10 cellular contexts compared by ENCODE assay signal in the genomic region with DNA sequence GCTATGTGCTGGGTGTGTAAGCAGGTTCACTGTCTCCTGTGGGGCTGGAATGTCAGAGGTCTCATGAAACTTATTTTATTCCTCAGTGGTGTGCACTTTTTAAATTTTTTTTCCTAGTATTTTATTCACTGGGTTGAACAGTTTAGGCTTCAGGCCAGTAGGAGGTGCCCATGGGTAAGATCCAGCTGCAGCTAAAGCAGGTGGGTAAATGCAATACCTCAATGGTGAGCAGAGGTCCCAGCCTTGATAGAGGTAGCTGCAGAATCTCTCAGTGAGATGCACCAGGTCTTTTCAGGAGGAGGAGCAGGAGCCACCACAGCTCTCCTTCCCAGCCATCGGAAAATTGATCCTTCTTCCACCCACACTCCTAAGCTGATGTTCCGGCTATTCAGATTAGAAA. TPM values are rescaled to one million over a fixed set of nuclear protein-coding genes. Genes with fewer than 3 reads are reported as not detected.
DNase-seq lines count a peak whose midpoint lies in the region; ATAC-seq and TF ChIP-seq lines count a peak whose summit lies in the region.
"Had no signal": no experiment of that assay in that cellular context is flagged by ENCODE, and none has a peak within 500 bp of the region (broad histone marks: within the 10 kb centered on the region; RNA-seq: fewer than 3 reads in every experiment).

No MANE protein-coding gene starts in this region.

- peaks cover 2% of the 10 kb centered on the region for H3K27me3 Mint-ChIP-seq in activated naive CD4-positive, alpha-beta T cell treated with anti-CD3 and anti-CD28 coated beads for 36 hours (ENCODE audit: low read depth)

- no peak overlapping the region for H3K27ac Mint-ChIP-seq in activated naive CD4-positive, alpha-beta T cell treated with anti-CD3 and anti-CD28 coated beads for 36 hours
- H3K27ac Mint-ChIP-seq: activated naive CD8-positive, alpha-beta T cell had no signal

- no peak overlapping the region for H3K4me3 ChIP-seq in LNCaP clone FGC (ENCODE audit: low read depth, low read length)
- H3K4me3 ChIP-seq in neuronal stem cell (ENCODE audit: low read length in 2 of 2), result no peak overlapping the region

- CTCF ChIA-PET in activated naive CD4-positive, alpha-beta T cell treated with anti-CD3 and anti-CD28 coated beads for 36 hours (lab: Charles Lee), result interaction anchor here (1.4 to 1.7 kb wide), 3 partner anchors 182 to 278 kb away, joined by 3 to 9 read pairs (median 5); no protein-coding TSS in a partner anchor

- no peak overlapping the region for H4K8ac ChIP-seq in neuronal stem cell (ENCODE audit: low read depth, low read length)

- no peaks in the 10 kb centered on the region for H3K36me3 ChIP-seq in neuronal stem cell (replicated peaks in 1 of 2; ENCODE audit: control insufficient read depth in 2 of 2, insufficient read depth in 2 of 2, low read length in 2 of 2)

- peaks cover 0 to 1% of the 10 kb centered on the region in 2 donors for H3K4me1 ChIP-seq in neuronal stem cell (ENCODE audit: control insufficient read depth in 2 of 2, insufficient read depth in 1 of 2, low read depth in 1 of 2, low read length in 2 of 2)

- no peak overlapping the region for H2AFZ ChIP-seq in neuronal stem cell (ENCODE audit: low read length)

- no peak for DNase-seq in LNCaP clone FGC (ENCODE audit: low read depth)
- DNase-seq in activated naive CD4-positive, alpha-beta T cell treated with anti-CD3 and anti-CD28 coated beads for 36 hours, result peak; percentile 47
- DNase-seq in stimulated activated CD4-positive, alpha-beta T cell treated with anti-CD3 and anti-CD28 coated beads, Interleukin-15, amount 100 ng/mL, for 24 hours, result peak; percentile 54
- DNase-seq in anterior cingulate cortex (lab: John Stamatoyannopoulos, UW), result no peak
- DNase-seq in COLO668 (lab: John Stamatoyannopoulos, UW; ENCODE audit: unreplicated experiment), result no peak
- no peak for DNase-seq in neuronal stem cell (ENCODE audit: low spot score)
- DNase-seq: NCI-H2029 treated with DMSO at 0.1 percent for 48 hours had no signal

- H3K27me3 ChIP-seq in neuronal stem cell (ENCODE audit: control insufficient read depth in 3 of 3, insufficient read depth in 3 of 3, low read depth in 1 of 3, low read length in 3 of 3), result no peaks in the 10 kb centered on the region

- no peak overlapping the region for H3K23ac ChIP-seq in neuronal stem cell (ENCODE audit: low read depth, low read length, poor library complexity)

- H3K9me3 Mint-ChIP-seq in activated naive CD4-positive, alpha-beta T cell treated with anti-CD3 and anti-CD28 coated beads for 36 hours, result no peaks in the 10 kb centered on the region

- H3K14ac ChIP-seq in neuronal stem cell (ENCODE audit: low read length), result no peak overlapping the region

- TF ChIP-seq CTCF in LNCaP clone FGC (IDR thresholded peaks at IDR 0.05; ENCODE audit: control insufficient read depth, extremely low read depth, insufficient read depth), result peak; percentile 53

- WGBS in neuronal stem cell (ENCODE audit: extremely low coverage in 2 of 2, insufficient read length in 2 of 2, insufficient replicate concordance in 1 of 2), 2 donors, result no CpG with 5 or more reads among the region's 2 CpGs

- H4K91ac ChIP-seq in neuronal stem cell (ENCODE audit: low read depth, low read length, poor library complexity), result no peak overlapping the region

- H2BK5ac ChIP-seq in neuronal stem cell (ENCODE audit: low read length), result no peak overlapping the region

- H2AK5ac ChIP-seq in neuronal stem cell (ENCODE audit: low read depth, low read length), result no peak overlapping the region

- H3K4me2 ChIP-seq in neuronal stem cell (ENCODE audit: insufficient read depth, low read length, poor library complexity, severe bottlenecking), result no peak overlapping the region

- H2BK12ac ChIP-seq in neuronal stem cell (ENCODE audit: low read length), result no peak overlapping the region

- no peaks in the 10 kb centered on the region for H3K9me3 ChIP-seq in neuronal stem cell (replicated peaks in 1 of 2; ENCODE audit: control insufficient read depth in 2 of 2, insufficient read depth in 1 of 2, low read depth in 1 of 2, low read length in 2 of 2)

- H2BK120ac ChIP-seq in neuronal stem cell (ENCODE audit: low read depth, low read length), result no peak overlapping the region

- intact Hi-C loops in activated naive CD4-positive, alpha-beta T cell treated with anti-CD3 and anti-CD28 coated beads for 36 hours (cut with micrococcal nuclease), result loop anchor here (1.0 to 2.0 kb wide), 2 partner anchors 205 to 279 kb away; no protein-coding TSS in a partner anchor

- H3K4me3 Mint-ChIP-seq in activated naive CD4-positive, alpha-beta T cell treated with anti-CD3 and anti-CD28 coated beads for 36 hours, result no peak overlapping the region
- H3K4me3 Mint-ChIP-seq: activated naive CD8-positive, alpha-beta T cell had no signal

- H3K18ac ChIP-seq in neuronal stem cell (ENCODE audit: low read length), result no peak overlapping the region

- no peak overlapping the region for H2BK15ac ChIP-seq in neuronal stem cell (ENCODE audit: low read length)

- H3K4ac ChIP-seq in neuronal stem cell (ENCODE audit: low read length), result no peak overlapping the region

- ATAC-seq in GM18868 (IDR thresholded peaks at IDR 0.05; ENCODE audit: unreplicated experiment) (peak; percentile 87), HG02678 (IDR thresholded peaks at IDR 0.05; ENCODE audit: unreplicated experiment) (no peak)

- no peaks in the 10 kb centered on the region for H3K4me1 Mint-ChIP-seq in activated naive CD4-positive, alpha-beta T cell treated with anti-CD3 and anti-CD28 coated beads for 36 hours (ENCODE audit: low read depth)

- no peak overlapping the region for H3K27ac ChIP-seq in neuronal stem cell (replicated peaks; ENCODE audit: low read length)

- H3K79me1 ChIP-seq in neuronal stem cell (ENCODE audit: low read depth, low read length), result no peaks in the 10 kb centered on the region

- no peaks in the 10 kb centered on the region for H3K36me3 Mint-ChIP-seq in activated naive CD4-positive, alpha-beta T cell treated with anti-CD3 and anti-CD28 coated beads for 36 hours (ENCODE audit: low read depth)
- H3K36me3 Mint-ChIP-seq: activated naive CD8-positive, alpha-beta T cell had no signal

- no peak overlapping the region for H3K9ac ChIP-seq in neuronal stem cell (ENCODE audit: low read depth, low read length, poor library complexity)

RNA-seq across cellular contexts. Expression of a gene that starts 12.6 kb away (rescaled TPM):
- total RNA-seq in activated naive CD4-positive, alpha-beta T cell treated with anti-CD3 and anti-CD28 coated beads for 36 hours, result not detected
- not detected for polyA plus RNA-seq in neuronal stem cell (2013, experiment 1 of 2)
- polyA plus RNA-seq in neuronal stem cell (2013, experiment 2 of 2), result not detected

RNA-seq across cellular contexts. Expression of a gene that starts 21.6 kb away (rescaled TPM):
- not detected for total RNA-seq in activated naive CD4-positive, alpha-beta T cell treated with anti-CD3 and anti-CD28 coated beads for 36 hours
- not detected for polyA plus RNA-seq in neuronal stem cell (2013, experiment 1 of 2)
- polyA plus RNA-seq in neuronal stem cell (2013, experiment 2 of 2), result not detected

RNA-seq across cellular contexts. Expression of a gene that starts 37.5 kb away (rescaled TPM):
- not detected for total RNA-seq in activated naive CD4-positive, alpha-beta T cell treated with anti-CD3 and anti-CD28 coated beads for 36 hours
- not detected for polyA plus RNA-seq in neuronal stem cell (2013, experiment 1 of 2)
- polyA plus RNA-seq in neuronal stem cell (2013, experiment 2 of 2), result not detected

RNA-seq across cellular contexts. Expression of a gene that starts 39.1 kb away (rescaled TPM):
- total RNA-seq in activated naive CD4-positive, alpha-beta T cell treated with anti-CD3 and anti-CD28 coated beads for 36 hours, result not detected
- not detected for polyA plus RNA-seq in neuronal stem cell (2013, experiment 1 of 2)
- polyA plus RNA-seq in neuronal stem cell (2013, experiment 2 of 2), result not detected

Comparison
In these comparisons a context has a peak if more than half of its experiments do, and no peak if none do; other contexts are left out.
1. DNase-seq: peak in activated naive CD4-positive, alpha-beta T cell treated with anti-CD3 and anti-CD28 coated beads for 36 hours (single experiment) and stimulated activated CD4-positive, alpha-beta T cell treated with anti-CD3 and anti-CD28 coated beads, Interleukin-15, amount 100 ng/mL, for 24 hours (single experiment); none in LNCaP clone FGC (single experiment), anterior cingulate cortex (0 of 58), COLO668 (single experiment) and neuronal stem cell (single experiment).